1 cellular context compared by ENCODE assay signal in the genomic region with DNA sequence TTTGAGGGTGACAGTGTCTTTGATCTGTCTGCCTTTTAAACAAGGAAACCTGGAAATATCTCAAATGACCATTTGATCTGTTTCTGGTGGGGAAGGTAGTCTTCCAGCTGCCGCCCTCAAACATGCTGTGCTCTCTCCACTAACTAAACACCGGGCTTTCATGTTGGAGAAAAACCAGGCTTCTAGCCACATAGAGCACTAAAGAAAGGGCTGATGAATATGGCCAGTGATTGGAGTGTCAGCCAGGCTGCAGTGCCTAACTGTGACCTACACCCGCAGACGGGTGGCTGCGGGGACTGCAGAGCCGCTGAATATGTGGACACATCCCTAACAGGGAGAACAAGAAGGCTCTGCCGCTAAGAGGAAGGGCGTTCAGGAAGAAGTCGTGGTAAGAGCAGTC.
TF ChIP-seq lines count a peak whose summit lies in the region.

No MANE protein-coding gene starts in this region.

TF ChIP-seq in SK-N-SH treated with all-trans-retinoic acid at 6 μM for 48 hours, 23 proteins besides CTCF, POLR2A, EP300 and RAD21 (continued from another document):
- TF ChIP-seq, protein P1, sequence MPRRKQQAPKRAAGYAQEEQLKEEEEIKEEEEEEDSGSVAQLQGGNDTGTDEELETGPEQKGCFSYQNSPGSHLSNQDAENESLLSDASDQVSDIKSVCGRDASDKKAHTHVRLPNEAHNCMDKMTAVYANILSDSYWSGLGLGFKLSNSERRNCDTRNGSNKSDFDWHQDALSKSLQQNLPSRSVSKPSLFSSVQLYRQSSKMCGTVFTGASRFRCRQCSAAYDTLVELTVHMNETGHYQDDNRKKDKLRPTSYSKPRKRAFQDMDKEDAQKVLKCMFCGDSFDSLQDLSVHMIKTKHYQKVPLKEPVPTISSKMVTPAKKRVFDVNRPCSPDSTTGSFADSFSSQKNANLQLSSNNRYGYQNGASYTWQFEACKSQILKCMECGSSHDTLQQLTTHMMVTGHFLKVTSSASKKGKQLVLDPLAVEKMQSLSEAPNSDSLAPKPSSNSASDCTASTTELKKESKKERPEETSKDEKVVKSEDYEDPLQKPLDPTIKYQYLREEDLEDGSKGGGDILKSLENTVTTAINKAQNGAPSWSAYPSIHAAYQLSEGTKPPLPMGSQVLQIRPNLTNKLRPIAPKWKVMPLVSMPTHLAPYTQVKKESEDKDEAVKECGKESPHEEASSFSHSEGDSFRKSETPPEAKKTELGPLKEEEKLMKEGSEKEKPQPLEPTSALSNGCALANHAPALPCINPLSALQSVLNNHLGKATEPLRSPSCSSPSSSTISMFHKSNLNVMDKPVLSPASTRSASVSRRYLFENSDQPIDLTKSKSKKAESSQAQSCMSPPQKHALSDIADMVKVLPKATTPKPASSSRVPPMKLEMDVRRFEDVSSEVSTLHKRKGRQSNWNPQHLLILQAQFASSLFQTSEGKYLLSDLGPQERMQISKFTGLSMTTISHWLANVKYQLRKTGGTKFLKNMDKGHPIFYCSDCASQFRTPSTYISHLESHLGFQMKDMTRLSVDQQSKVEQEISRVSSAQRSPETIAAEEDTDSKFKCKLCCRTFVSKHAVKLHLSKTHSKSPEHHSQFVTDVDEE (CRISPR knock-in tag; IDR thresholded peaks at IDR 0.05): no peak
- no peak for TF ChIP-seq ZFP30 (CRISPR knock-in tag; IDR thresholded peaks at IDR 0.05)
- no peak for TF ChIP-seq RARB (CRISPR knock-in tag; IDR thresholded peaks at IDR 0.05)
- TF ChIP-seq POU6F1 (CRISPR knock-in tag; IDR thresholded peaks at IDR 0.05; ENCODE audit: borderline replicate concordance, low read depth): no peak
- no peak for TF ChIP-seq CREB5 (CRISPR knock-in tag; IDR thresholded peaks at IDR 0.05; ENCODE audit: low read depth)
- TF ChIP-seq GLIS3 (CRISPR knock-in tag; IDR thresholded peaks at IDR 0.05): no peak
